In the genomic region with DNA sequence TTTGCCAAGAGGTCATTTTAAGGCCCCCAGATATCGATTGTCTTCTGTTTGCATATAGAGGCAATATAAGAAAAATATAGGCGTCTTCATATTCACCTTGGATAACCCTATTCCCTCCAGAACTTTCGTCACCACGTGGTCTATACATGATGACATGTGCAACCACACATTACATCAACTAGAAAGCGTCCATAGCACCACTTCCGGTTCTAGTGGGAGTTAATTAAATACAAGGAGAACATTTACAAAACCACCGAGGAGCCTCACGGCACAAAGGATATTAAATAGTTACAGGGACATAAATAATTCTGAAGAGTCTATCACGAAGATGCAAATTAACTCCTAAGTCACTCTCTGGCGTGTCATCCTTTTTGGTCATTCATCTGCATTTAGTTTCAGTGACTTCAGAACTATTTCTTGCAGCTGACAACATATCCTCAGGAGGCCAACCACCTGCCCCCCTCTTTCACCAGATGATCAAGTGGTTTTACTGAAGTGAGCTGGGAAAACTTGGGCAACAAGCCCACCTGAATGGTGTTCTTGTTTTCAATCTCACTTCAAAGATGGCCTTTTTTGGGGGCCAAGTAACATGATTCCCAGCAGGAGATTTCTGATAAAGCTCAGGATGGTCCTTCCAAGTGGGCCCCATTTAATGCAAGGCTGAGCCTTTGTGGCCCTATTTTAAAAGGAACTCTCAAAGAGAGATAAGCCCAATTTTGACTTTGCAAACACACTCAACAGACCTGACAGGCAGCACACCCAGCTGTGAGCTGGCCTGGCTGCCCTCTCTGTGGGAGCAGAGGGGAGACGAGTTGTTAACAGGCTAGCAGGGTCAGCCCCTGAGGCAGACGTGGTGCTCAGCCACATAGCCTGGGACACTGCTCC, we compare ENCODE assay signal across 11 cellular contexts. TPM values are rescaled to one million over a fixed set of nuclear protein-coding genes. Genes with fewer than 3 reads are reported as not detected.
DNase-seq lines count a peak whose midpoint lies in the region; ATAC-seq, FAIRE-seq and TF ChIP-seq lines count a peak whose summit lies in the region.
"Had no signal": no experiment of that assay in that cellular context is flagged by ENCODE, and none has a peak within 500 bp of the region (broad histone marks: within the 10 kb centered on the region; RNA-seq: fewer than 3 reads in every experiment).

No MANE protein-coding gene starts in this region.

- H3K9ac ChIP-seq in kidney (ENCODE audit: low read length in 2 of 2), result no peak overlapping the region

- DNase-seq in AG08395 (ENCODE audit: low spot score), result peak; percentile 57
- peak; percentile 68 for DNase-seq in HCEC 1CT
- peak; percentile 61 for DNase-seq in SKM-1 treated with dmso at 0.1 percent for 144 hours (lab: John Stamatoyannopoulos, UW; ENCODE audit: unreplicated experiment)
- DNase-seq in kidney, result peak; percentile 39
- DNase-seq in stimulated activated CD4-positive, alpha-beta T cell treated with anti-CD3 and anti-CD28 coated beads, Interleukin-4, amount 100 ng/mL, for 1 hour, result no peak
- DNase-seq: NCI-H2107, pancreas had no signal

- no peak overlapping the region for H3K4me3 ChIP-seq in kidney (ENCODE audit: low read length in 2 of 2)
- H3K4me3 ChIP-seq: ascending aorta, pancreas had no signal

- no peaks in the 10 kb centered on the region for H3K9me3 ChIP-seq in kidney (ENCODE audit: control insufficient read depth in 1 of 2, low read length in 2 of 2)
- H3K9me3 ChIP-seq: ascending aorta, pancreas had no signal

- H3K36me3 ChIP-seq in kidney (ENCODE audit: control insufficient read depth in 1 of 2, insufficient read depth in 2 of 2, low read length in 2 of 2), result peaks cover 15 to 33% of the 10 kb centered on the region in 2 donors

- ATAC-seq in HG02970 (IDR thresholded peaks at IDR 0.05; ENCODE audit: low FRiP score, unreplicated experiment), result no peak
- ATAC-seq in GM18873 (IDR thresholded peaks at IDR 0.05; ENCODE audit: low FRiP score, unreplicated experiment), result no peak
- no peak for ATAC-seq in GM21528 (IDR thresholded peaks at IDR 0.05; ENCODE audit: low FRiP score, unreplicated experiment)
- ATAC-seq: pancreas had no signal

- no peak overlapping the region for H3K27ac ChIP-seq in kidney (ENCODE audit: low read depth in 2 of 2, low read length in 2 of 2)
- H3K27ac ChIP-seq: pancreas had no signal

- no peak for FAIRE-seq in kidney (lab: Jason Lieb, UNC)
- FAIRE-seq: pancreas had no signal

- intact Hi-C loops in kidney (cut with DNase I), result no loop called here

- H3K4me1 ChIP-seq in kidney (ENCODE audit: control insufficient read depth in 1 of 2, insufficient read depth in 1 of 2, low read depth in 1 of 2, low read length in 2 of 2), result no peaks in the 10 kb centered on the region

- TF ChIP-seq CTCF in kidney (IDR thresholded peaks at IDR 0.05; ENCODE audit: borderline replicate concordance, extremely low read depth, insufficient read depth), result no peak

RNA-seq across cellular contexts. Expression of a gene that starts 15.3 kb away (rescaled TPM):
- total RNA-seq in kidney, result 22.9 TPM
- 13.8 TPM for polyA plus RNA-seq in kidney (ENCODE audit: insufficient read depth, low read depth, low replicate concordance)

RNA-seq across cellular contexts. Expression of a gene that starts 40.5 kb away (rescaled TPM):
- total RNA-seq in kidney, result 0.25 TPM
- not detected for polyA plus RNA-seq in kidney (ENCODE audit: insufficient read depth, low read depth, low replicate concordance)
- total RNA-seq: ascending aorta had no signal

RNA-seq across cellular contexts. Expression of a gene that starts 53.5 kb away (rescaled TPM):
- 4.6 TPM for total RNA-seq in kidney
- not detected for polyA plus RNA-seq in kidney (ENCODE audit: insufficient read depth, low read depth, low replicate concordance)
- total RNA-seq: ascending aorta had no signal
